In genomic region chr14:61186793-61187641, GRCh38 we compare ENCODE assay signal across 26 cellular contexts.
DNase-seq lines count a peak whose midpoint lies in the region; ATAC-seq, FAIRE-seq and TF ChIP-seq lines count a peak whose summit lies in the region.
"Had no signal": no experiment of that assay in that cellular context is flagged by ENCODE, and none has a peak within 500 bp of the region (broad histone marks: within the 10 kb centered on the region; RNA-seq: fewer than 3 reads in every experiment).

No MANE protein-coding gene starts in this region.

- H3K9me3 ChIP-seq in endothelial cell of umbilical vein (replicated peaks; ENCODE audit: control insufficient read depth, insufficient read depth, low read length) (no peaks in the 10 kb centered on the region), neural progenitor cell (ENCODE audit: low read depth) (no peaks in the 10 kb centered on the region)
- H3K9me3 ChIP-seq: Caco-2, prostate gland, spleen had no signal

- no peak overlapping the region for H3K4me3 Mint-ChIP-seq in neural progenitor cell
- H3K4me3 Mint-ChIP-seq: activated CD8-positive, alpha-beta memory T cell treated with anti-CD3 and anti-CD28 coated beads, Interleukin-2, amount 10 ng/mL, durations not matched to agents 7 days and 5 days; B cell; brain; memory B cell; natural killer cell had no signal

- H3K4me1 Mint-ChIP-seq in neural progenitor cell, result peaks cover 19% of the 10 kb centered on the region

- no peaks in the 10 kb centered on the region for H3K9me1 ChIP-seq in endothelial cell of umbilical vein (replicated peaks; ENCODE audit: control insufficient read depth, extremely low read depth, insufficient read depth, low read length)

- intact Hi-C loops in endothelial cell of umbilical vein (cut with micrococcal nuclease), result loop anchor here (5.0 kb wide), 1 partner anchor 450 kb away; no protein-coding TSS in a partner anchor

- H3K79me2 ChIP-seq in endothelial cell of umbilical vein (ENCODE audit: control insufficient read depth, insufficient read depth, low read length) (no peaks in the 10 kb centered on the region), neural progenitor cell (ENCODE audit: low read depth) (no peaks in the 10 kb centered on the region)

- H3K4me2 ChIP-seq in endothelial cell of umbilical vein (ENCODE audit: insufficient read depth, low read length) (peak overlapping the region; percentile 23), neural progenitor cell (no peak overlapping the region)

- H4K20me1 ChIP-seq in endothelial cell of umbilical vein (replicated peaks; ENCODE audit: control insufficient read depth, extremely low read depth, insufficient read depth, low read length) (no peaks in the 10 kb centered on the region), neural progenitor cell (ENCODE audit: low read depth) (no peaks in the 10 kb centered on the region)

- no peak overlapping the region for H3K4me3 ChIP-seq in endothelial cell of umbilical vein (replicated peaks in 1 of 3; ENCODE audit: insufficient read depth in 1 of 3, low read depth in 1 of 3, low read length in 3 of 3)
- no peak overlapping the region for H3K4me3 ChIP-seq in neural progenitor cell
- H3K4me3 ChIP-seq: prostate gland had no signal

- in situ Hi-C loops in GM13977 (cut with MboI; ENCODE audit: low pct_unique_long_range_greater_than_20kb, low sequenced_read_pairs, unreplicated experiment), result no loop called here

- POLR2A ChIA-PET in endothelial cell of umbilical vein (lab: Charles Lee), result interaction anchor here (1.1 to 1.5 kb wide), 3 partner anchors 61 to 206 kb away, joined by 4 to 5 read pairs (median 4); partner anchors contain the start of genes SLC38A6 and TRMT5

- H3K9ac ChIP-seq in endothelial cell of umbilical vein (replicated peaks; ENCODE audit: extremely low read depth, insufficient read depth, low read length) (no peak overlapping the region), neural progenitor cell (no peak overlapping the region)

- H3K27ac ChIP-seq in endothelial cell of umbilical vein (ENCODE audit: insufficient read depth, low read depth, low read length) (peak overlapping the region; percentile 44), neural progenitor cell (no peak overlapping the region)
- H3K27ac ChIP-seq: prostate gland had no signal

- CTCF ChIA-PET in endothelial cell of umbilical vein (lab: Charles Lee), result interaction anchor here (0.9 to 2.9 kb wide), 6 partner anchors 9 to 530 kb away, joined by 3 to 34 read pairs (median 6); partner anchors contain the start of genes SLC38A6 and TRMT5

- H3K36me3 ChIP-seq in endothelial cell of umbilical vein (ENCODE audit: control insufficient read depth in 2 of 2, extremely low read depth in 1 of 2, insufficient read depth in 2 of 2, low read length in 2 of 2), result no peaks in the 10 kb centered on the region
- H3K36me3 ChIP-seq in neural progenitor cell, result no peaks in the 10 kb centered on the region
- H3K36me3 ChIP-seq: prostate gland, spleen had no signal

- no TSS peak for BruUV-seq in endothelial cell of umbilical vein (replicated peaks; lab: Mats Ljungman, UMichigan)

- no peak for ATAC-seq in stimulated activated naive CD8-positive, alpha-beta T cell treated with anti-CD3 and anti-CD28 coated beads, Interleukin-15, Interleukin-2, amounts not matched to agents 100 U/mL and 50 U/mL, for 24 hours
- ATAC-seq: activated CD8-positive, alpha-beta memory T cell treated with anti-CD3 and anti-CD28 coated beads, Interleukin-2, amount 10 ng/mL, durations not matched to agents 7 days and 5 days; activated naive CD4-positive, alpha-beta T cell treated with anti-CD3 and anti-CD28 coated beads, Interleukin-2, amount 50 U/mL, for 72 hours; natural killer cell had no signal

- dilution Hi-C loops in endothelial cell of umbilical vein (cut with MboI; ENCODE audit: extremely low pct_ligation_motif_present, low sequenced_read_pairs), result no loop called here

- peaks cover 13% of the 10 kb centered on the region for H3F3A ChIP-seq in neural progenitor cell (ENCODE audit: low read depth)

- H3K27me3 ChIP-seq in endothelial cell of umbilical vein (ENCODE audit: control insufficient read depth in 2 of 2, insufficient read depth in 2 of 2, low read length in 2 of 2) (no peaks in the 10 kb centered on the region), neural progenitor cell (peaks cover 3% of the 10 kb centered on the region)

- DNase-seq in NCI-H748 (lab: John Stamatoyannopoulos, UW; ENCODE audit: unreplicated experiment), result peak; percentile 8
- no peak for DNase-seq in NCI-H748 treated with DMSO at 0.1 percent for 48 hours (lab: John Stamatoyannopoulos, UW)
- peak; percentile 39 for DNase-seq in endothelial cell of umbilical vein (ENCODE audit: low read depth, low spot score)
- peak; percentile 23 for DNase-seq in neural progenitor cell (ENCODE audit: low spot score)
- no peak for DNase-seq in urothelium cell line (ENCODE audit: low spot score)
- DNase-seq in stimulated activated naive CD8-positive, alpha-beta T cell treated with anti-CD3 and anti-CD28 coated beads, Interleukin-15, Interleukin-2, amounts not matched to agents 100 U/mL and 50 U/mL, for 24 hours, result no peak
- DNase-seq in C1 segment of cervical spinal cord (lab: John Stamatoyannopoulos, UW), result no peak
- DNase-seq in GM13977 (ENCODE audit: low spot score), result no peak
- DNase-seq: activated CD4-positive, alpha-beta T cell treated with anti-CD3 and anti-CD28 coated beads for 4 hours; activated CD8-positive, alpha-beta memory T cell treated with anti-CD3 and anti-CD28 coated beads, Interleukin-2, amount 10 ng/mL, durations not matched to agents 7 days and 5 days; Caco-2; cortex of kidney; kidney glomerular epithelial cell; natural killer cell; NCI-H1694; NCI-H526 treated with DMSO at 0.1 percent for 48 hours; spleen; stimulated activated CD4-positive, alpha-beta T cell treated with anti-CD3 and anti-CD28 coated beads, Interleukin-4, amount 100 ng/mL, for 24 hours had no signal

- no peak overlapping the region for H3K27ac Mint-ChIP-seq in neural progenitor cell
- H3K27ac Mint-ChIP-seq: activated CD8-positive, alpha-beta memory T cell treated with anti-CD3 and anti-CD28 coated beads, Interleukin-2, amount 10 ng/mL, durations not matched to agents 7 days and 5 days; activated naive CD4-positive, alpha-beta T cell treated with anti-CD3 and anti-CD28 coated beads, Interleukin-2, amount 50 U/mL, for 72 hours; B cell; brain; memory B cell; natural killer cell had no signal

- H3K4me1 ChIP-seq in endothelial cell of umbilical vein (ENCODE audit: control insufficient read depth, extremely low read depth, insufficient read depth, low read length), result peaks cover 59% of the 10 kb centered on the region
- peaks cover 21% of the 10 kb centered on the region for H3K4me1 ChIP-seq in neural progenitor cell
- H3K4me1 ChIP-seq: Caco-2, prostate gland had no signal

- H2AFZ ChIP-seq in endothelial cell of umbilical vein (ENCODE audit: low read depth, low read length) (peak overlapping the region; percentile 58), neural progenitor cell (replicated peaks) (no peak overlapping the region)

- TF ChIP-seq CTCF in endothelial cell of umbilical vein (IDR thresholded peaks at IDR 0.05; ENCODE audit: extremely low read depth in 1 of 2, insufficient read depth in 1 of 2, low read depth in 1 of 2, low read length in 2 of 2), result no peak
- TF ChIP-seq CTCF in neural progenitor cell (IDR thresholded peaks at IDR 0.05), result no peak
- TF ChIP-seq CTCF in GM13977 (IDR thresholded peaks at IDR 0.05; ENCODE audit: extremely low read depth, insufficient read depth, missing control alignments), result no peak

- no peak for TF ChIP-seq POLR2A in endothelial cell of umbilical vein (IDR thresholded peaks at IDR 0.05; ENCODE audit: low read depth, low read length)

- FAIRE-seq in endothelial cell of umbilical vein (lab: Jason Lieb, UNC) (peak; percentile 77), urothelium cell line (lab: Jason Lieb, UNC) (peak; percentile 56)
- FAIRE-seq: frontal cortex, GM18507, TTC549 had no signal

- peaks cover 6% of the 10 kb centered on the region for H3K27me3 Mint-ChIP-seq in neural progenitor cell (ENCODE audit: insufficient read depth, low read depth)

- no peaks in the 10 kb centered on the region for H3K36me3 Mint-ChIP-seq in neural progenitor cell
- H3K36me3 Mint-ChIP-seq: activated CD8-positive, alpha-beta memory T cell treated with anti-CD3 and anti-CD28 coated beads, Interleukin-2, amount 10 ng/mL, durations not matched to agents 7 days and 5 days; activated naive CD4-positive, alpha-beta T cell treated with anti-CD3 and anti-CD28 coated beads, Interleukin-2, amount 50 U/mL, for 72 hours; brain; memory B cell; natural killer cell had no signal

- no peaks in the 10 kb centered on the region for H3K9me3 Mint-ChIP-seq in neural progenitor cell
- H3K9me3 Mint-ChIP-seq: brain, memory B cell had no signal

TF ChIP-seq in endothelial cell of umbilical vein, 7 proteins besides CTCF, POLR2A, EP300 and RAD21:
- no peak for TF ChIP-seq JUN (IDR thresholded peaks at IDR 0.05; ENCODE audit: borderline replicate concordance, insufficient read depth, insufficient read length, low read depth)
- no peak for TF ChIP-seq MAX (IDR thresholded peaks at IDR 0.05; ENCODE audit: insufficient read depth, insufficient read length)
- TF ChIP-seq MYC (IDR thresholded peaks at IDR 0.05; ENCODE audit: low read depth, low read length), result no peak
- no peak for TF ChIP-seq FOS (IDR thresholded peaks at IDR 0.05; ENCODE audit: borderline replicate concordance, insufficient read depth, low read length)
- TF ChIP-seq GATA2 (IDR thresholded peaks at IDR 0.05; ENCODE audit: insufficient read depth, insufficient read length, low read depth, low read length), result no peak
- no peak for TF ChIP-seq POLR2AphosphoS5 (IDR thresholded peaks at IDR 0.05; ENCODE audit: insufficient read depth, low read depth, low read length)

Comparison
In these comparisons a context has a peak if more than half of its experiments do, and no peak if none do; other contexts are left out.
1. DNase-seq: peak in NCI-H748 (single experiment), endothelial cell of umbilical vein (single experiment) and neural progenitor cell (single experiment); none in NCI-H748 treated with DMSO at 0.1 percent for 48 hours (single experiment), urothelium cell line (single experiment), stimulated activated naive CD8-positive, alpha-beta T cell treated with anti-CD3 and anti-CD28 coated beads, Interleukin-15, Interleukin-2, amounts not matched to agents 100 U/mL and 50 U/mL, for 24 hours (single experiment), C1 segment of cervical spinal cord (0 of 14) and GM13977 (single experiment).